Comparison of ENCODE assay signal across 23 cellular contexts in genomic region chr13:48838193-48839000, GRCh38.
DNase-seq lines count a peak whose midpoint lies in the region; ATAC-seq, FAIRE-seq and TF ChIP-seq lines count a peak whose summit lies in the region.
"Had no signal": no experiment of that assay in that cellular context is flagged by ENCODE, and none has a peak within 500 bp of the region (broad histone marks: within the 10 kb centered on the region; RNA-seq: fewer than 3 reads in every experiment).

No MANE protein-coding gene starts in this region.

- H3K4me2 ChIP-seq in A549 = peak overlapping the region; percentile 50

- DNase-seq in A549 (ENCODE audit: low read depth in 1 of 2, low spot score in 1 of 2) = peak in 1 of 2 experiments; percentile 58
- peak; percentile 49 for DNase-seq in H4 (ENCODE audit: low spot score)
- DNase-seq in SJSA1 (ENCODE audit: low read depth in 1 of 2, low spot score in 2 of 2) = peak in 1 of 2 experiments; percentile 76
- peak; percentile 97 for DNase-seq in fibroblast of villous mesenchyme (ENCODE audit: low read depth)
- DNase-seq in tibial artery = no peak
- no peak for DNase-seq in SHP77 (lab: John Stamatoyannopoulos, UW)
- DNase-seq in activated T-cell treated with anti-CD3 and anti-CD28 coated beads, Interleukin-2, amount 50 U/mL, for 72 hours = no peak
- no peak for DNase-seq in activated T-cell treated with anti-CD3 and anti-CD28 coated beads, Interleukin-2, amount 50 U/mL, for 48 hours
- DNase-seq: activated effector memory CD4-positive, alpha-beta T cell treated with anti-CD3 and anti-CD28 coated beads, Interleukin-2, amount 50 U/mL, for 16 hours; activated naive CD8-positive, alpha-beta T cell treated with anti-CD3 and anti-CD28 coated beads, Interleukin-2, amount 50 U/mL, for 24 hours; brain microvascular endothelial cell; colonic mucosa; hippocampal formation; left ventricle myocardium superior; NCI-H2107; NCI-H526; posterior cingulate gyrus; T-helper 9 cell had no signal

- H3K4me1 ChIP-seq in A549 = peaks cover 16% of the 10 kb centered on the region
- peaks cover 15% of the 10 kb centered on the region for H3K4me1 ChIP-seq in SJSA1 (replicated peaks)
- peaks cover 0 to 15% (median 4%) of the 10 kb centered on the region in 4 donors for H3K4me1 ChIP-seq in tibial artery
- H3K4me1 ChIP-seq: colonic mucosa had no signal

- H3K4me3 ChIP-seq in A549 (no peak overlapping the region), SJSA1 (no peak overlapping the region), fibroblast of villous mesenchyme (ENCODE audit: low read depth, low read length) (no peak overlapping the region), tibial artery (no peak overlapping the region)
- H3K4me3 ChIP-seq: colonic mucosa had no signal

- peaks cover 13% of the 10 kb centered on the region for H3K27me3 Mint-ChIP-seq in activated T-cell treated with anti-CD3 and anti-CD28 coated beads, Interleukin-2, amount 50 U/mL, for 72 hours (ENCODE audit: low read depth)

- TF ChIP-seq RAD21 in A549 (conservative IDR thresholded peaks at IDR 0.05 in 1 of 2, IDR thresholded peaks at IDR 0.05 in 1 of 2) = no peak

- H3K27ac ChIP-seq in A549 = 0 out of 6 replicates have a peak overlapping the region, but pooled peaks of 1 of the 2 experiments have one; percentile 17
- H3K27ac ChIP-seq in SJSA1 = peak overlapping the region; percentile 40
- H3K27ac ChIP-seq in tibial artery = no peak overlapping the region
- H3K27ac ChIP-seq: brain microvascular endothelial cell, colonic mucosa had no signal

- 0 out of 3 replicates have a peak, but pooled peaks cover 3% of the 10 kb centered on the region for H3K9me3 ChIP-seq in A549
- 0 out of 2 replicates have a peak, but pooled peaks cover 3% of the 10 kb centered on the region for H3K9me3 ChIP-seq in SJSA1 (replicated peaks)
- peaks cover 0 to 6% (median 6%) of the 10 kb centered on the region in 3 donors for H3K9me3 ChIP-seq in tibial artery
- H3K9me3 ChIP-seq: colonic mucosa had no signal

- no peak overlapping the region for H3K4me3 Mint-ChIP-seq in activated T-cell treated with anti-CD3 and anti-CD28 coated beads, Interleukin-2, amount 50 U/mL, for 72 hours
- H3K4me3 Mint-ChIP-seq: activated naive CD8-positive, alpha-beta T cell treated with anti-CD3 and anti-CD28 coated beads, Interleukin-2, amount 50 U/mL, for 24 hours; neural crest cell; WTC11 had no signal

- FAIRE-seq in A549 (lab: Jason Lieb, UNC) = no peak
- FAIRE-seq: frontal cortex, GM12892 had no signal

- peaks cover 2 to 7% of the 10 kb centered on the region in 2 donors for H3K9me3 Mint-ChIP-seq in activated T-cell treated with anti-CD3 and anti-CD28 coated beads, Interleukin-2, amount 50 U/mL, for 72 hours

- H3K36me3 Mint-ChIP-seq in activated T-cell treated with anti-CD3 and anti-CD28 coated beads, Interleukin-2, amount 50 U/mL, for 72 hours (ENCODE audit: insufficient read depth in 2 of 2) = peaks cover 2% of the 10 kb centered on the region in 2 donors

- POLR2A ChIA-PET in A549 (lab: Yijun Ruan, JAX) = no interaction called here

- 12% methylated on average over 5 of the region's 5 CpGs for WGBS in A549 (ENCODE audit: missing lambda C conversion rate)

- H3K4me1 Mint-ChIP-seq in activated T-cell treated with anti-CD3 and anti-CD28 coated beads, Interleukin-2, amount 50 U/mL, for 72 hours (ENCODE audit: low read depth) = no peaks in the 10 kb centered on the region
- H3K4me1 Mint-ChIP-seq: activated naive CD8-positive, alpha-beta T cell treated with anti-CD3 and anti-CD28 coated beads, Interleukin-2, amount 50 U/mL, for 24 hours; neural crest cell had no signal

- intact Hi-C loops in tibial artery (cut with DNase I; ENCODE audit: low total_unique reads) = no loop called here

- CTCF ChIA-PET in A549 (lab: Yijun Ruan, JAX) = no interaction called here

- no peak for TF ChIP-seq EP300 in A549 (IDR thresholded peaks at IDR 0.05)

- TF ChIP-seq POLR2A in A549 (IDR thresholded peaks at IDR 0.05; ENCODE audit: low read length) = no peak

- no peak for TF ChIP-seq CTCF in A549 (IDR thresholded peaks at IDR 0.05)
- TF ChIP-seq CTCF in fibroblast of villous mesenchyme (IDR thresholded peaks at IDR 0.05; ENCODE audit: insufficient read depth, low read depth, low read length) = no peak
- no peak for TF ChIP-seq CTCF in tibial artery (IDR thresholded peaks at IDR 0.05)

- no peak overlapping the region for H3K27ac Mint-ChIP-seq in activated T-cell treated with anti-CD3 and anti-CD28 coated beads, Interleukin-2, amount 50 U/mL, for 72 hours
- H3K27ac Mint-ChIP-seq: activated naive CD8-positive, alpha-beta T cell treated with anti-CD3 and anti-CD28 coated beads, Interleukin-2, amount 50 U/mL, for 24 hours; WTC11 had no signal

- ATAC-seq in A549 = peak in 1 of 2 experiments; percentile 77; a peak in 3 of 6 replicates
- no peak for ATAC-seq in activated T-cell treated with anti-CD3 and anti-CD28 coated beads, Interleukin-2, amount 50 U/mL, for 72 hours (replicated peaks in 1 of 2)
- ATAC-seq: activated naive CD8-positive, alpha-beta T cell treated with anti-CD3 and anti-CD28 coated beads, Interleukin-2, amount 50 U/mL, for 24 hours; left ventricle myocardium superior; sciatic nerve; WTC11 had no signal

- no peaks in the 10 kb centered on the region for H3K27me3 ChIP-seq in SJSA1 (replicated peaks)
- H3K27me3 ChIP-seq in tibial artery = no peaks in the 10 kb centered on the region
- H3K27me3 ChIP-seq: brain microvascular endothelial cell, colonic mucosa had no signal

- H3K36me3 ChIP-seq in SJSA1 (no peaks in the 10 kb centered on the region), tibial artery (no peaks in the 10 kb centered on the region)
- H3K36me3 ChIP-seq: brain microvascular endothelial cell, colonic mucosa had no signal

TF ChIP-seq in A549, 52 proteins besides CTCF, POLR2A, EP300 and RAD21:
- TF ChIP-seq RARB (CRISPR knock-in tag; IDR thresholded peaks at IDR 0.05) (no peak), TP53 (CRISPR knock-in tag; IDR thresholded peaks at IDR 0.05) (no peak), ATOH8 (CRISPR knock-in tag; IDR thresholded peaks at IDR 0.05; ENCODE audit: low read depth) (no peak), HOXA7 (CRISPR knock-in tag; IDR thresholded peaks at IDR 0.05) (no peak), ZSCAN20 (CRISPR knock-in tag; IDR thresholded peaks at IDR 0.05) (no peak), BCL3 (IDR thresholded peaks at IDR 0.05) (no peak), FOXS1 (CRISPR knock-in tag; IDR thresholded peaks at IDR 0.05) (no peak), JUN (IDR thresholded peaks at IDR 0.05) (no peak), MAFK (IDR thresholded peaks at IDR 0.05; ENCODE audit: partially characterized antibody) (no peak), ELK1 (IDR thresholded peaks at IDR 0.05; ENCODE audit: low read depth, low read length) (no peak)
TF ChIP-seq in A549: peak in this region for 0.

Comparison
In these comparisons a context has a peak if more than half of its experiments do, and no peak if none do; other contexts are left out.
1. DNase-seq: peak in H4 (single experiment) and fibroblast of villous mesenchyme (single experiment); none in tibial artery (0 of 2), SHP77 (0 of 2), activated T-cell treated with anti-CD3 and anti-CD28 coated beads, Interleukin-2, amount 50 U/mL, for 72 hours (0 of 2) and activated T-cell treated with anti-CD3 and anti-CD28 coated beads, Interleukin-2, amount 50 U/mL, for 48 hours (0 of 2).